In genomic region chr2:165144315-165144714, GRCh38 we compare ENCODE assay signal across 14 cellular contexts. TPM values are rescaled to one million over a fixed set of nuclear protein-coding genes. Genes with fewer than 3 reads are reported as not detected.
DNase-seq lines count a peak whose midpoint lies in the region; ATAC-seq and TF ChIP-seq lines count a peak whose summit lies in the region.
"Had no signal": no experiment of that assay in that cellular context is flagged by ENCODE, and none has a peak within 500 bp of the region (broad histone marks: within the 10 kb centered on the region; RNA-seq: fewer than 3 reads in every experiment).

No MANE protein-coding gene starts in this region.

- H3K27ac ChIP-seq in BLaER1, result no peak overlapping the region

- H3K36me3 ChIP-seq in BLaER1, result no peaks in the 10 kb centered on the region
- no peaks in the 10 kb centered on the region for H3K36me3 ChIP-seq in Loucy (ENCODE audit: insufficient read depth, low read length)

- H3K9me3 Mint-ChIP-seq in activated T-helper 1 cell treated with anti-CD3 and anti-CD28 coated beads, Interleukin-12 subunit alpha, Interleukin-12 subunit beta, Interleukin-2, Interleukin-4 antibody, amounts not matched to agents 30 ng/mL and 10 ng/mL and 1 ng/mL, durations not matched to agents 14 hours and 24 hours and 36 hours, result no peaks in the 10 kb centered on the region
- H3K9me3 Mint-ChIP-seq: activated T-cell treated with anti-CD3 and anti-CD28 coated beads, Interleukin-2, amount 50 U/mL, for 72 hours; natural killer cell had no signal

- TF ChIP-seq CTCF in Loucy (conservative IDR thresholded peaks at IDR 0.05; ENCODE audit: low read length), result no peak

- no peak for DNase-seq in activated T-helper 1 cell treated with anti-CD3 and anti-CD28 coated beads, Interleukin-12 subunit alpha, Interleukin-12 subunit beta, Interleukin-2, Interleukin-4 antibody, amounts not matched to agents 30 ng/mL and 10 ng/mL and 1 ng/mL, durations not matched to agents 14 hours and 24 hours and 36 hours (ENCODE audit: low spot score)
- DNase-seq in middle frontal gyrus (ENCODE audit: extremely low spot score, low spot score), result no peak
- DNase-seq in activated effector memory CD4-positive, alpha-beta T cell treated with anti-CD3 and anti-CD28 coated beads, Interleukin-2, amount 50 U/mL, for 16 hours, result no peak
- DNase-seq: activated T-cell treated with anti-CD3 and anti-CD28 coated beads, Interleukin-2, amount 50 U/mL, for 72 hours; natural killer cell; NCI-H2107 had no signal

- H3K4me3 ChIP-seq in BLaER1, result no peak overlapping the region
- H3K4me3 ChIP-seq in Loucy (ENCODE audit: low read length, poor library complexity, severe bottlenecking), result peak overlapping the region; percentile 64

- H2AFZ ChIP-seq in Loucy (ENCODE audit: low read length), result peak overlapping the region; percentile 49; the same call in 1 of the 2 replicates

- H3K79me2 ChIP-seq in Loucy (ENCODE audit: insufficient read depth, low read length), result 0 out of 2 replicates have a peak, but pooled peaks cover 6% of the 10 kb centered on the region

- H3K9me2 ChIP-seq in Loucy (replicated peaks; ENCODE audit: low read depth, low read length), result no peaks in the 10 kb centered on the region

- intact Hi-C loops in activated T-helper 1 cell treated with anti-CD3 and anti-CD28 coated beads, Interleukin-12 subunit alpha, Interleukin-12 subunit beta, Interleukin-2, Interleukin-4 antibody, amounts not matched to agents 30 ng/mL and 10 ng/mL and 1 ng/mL, durations not matched to agents 14 hours and 24 hours and 36 hours (cut with micrococcal nuclease), result no loop called here

- no peaks in the 10 kb centered on the region for H3K27me3 ChIP-seq in BLaER1
- no peaks in the 10 kb centered on the region for H3K27me3 ChIP-seq in Loucy (ENCODE audit: insufficient read depth, low read length, poor library complexity, severe bottlenecking)

- H3F3A ChIP-seq in Loucy (ENCODE audit: low read depth), result peaks cover 9% of the 10 kb centered on the region

- no peak overlapping the region for H3K9ac ChIP-seq in BLaER1
- peak overlapping the region; percentile 39 for H3K9ac ChIP-seq in Loucy (ENCODE audit: low read depth, low read length, poor library complexity, severe bottlenecking)

- ATAC-seq in GM19328 (IDR thresholded peaks at IDR 0.05; ENCODE audit: unreplicated experiment) (peak; percentile 75), HG02870 (IDR thresholded peaks at IDR 0.05; ENCODE audit: unreplicated experiment) (peak; percentile 65), HG03196 (IDR thresholded peaks at IDR 0.05; ENCODE audit: unreplicated experiment) (no peak)
- ATAC-seq: activated T-cell treated with anti-CD3 and anti-CD28 coated beads, Interleukin-2, amount 50 U/mL, for 72 hours; esophagus mucosa; natural killer cell; Right ventricle myocardium inferior had no signal

- H3K36me3 Mint-ChIP-seq in activated T-helper 1 cell treated with anti-CD3 and anti-CD28 coated beads, Interleukin-12 subunit alpha, Interleukin-12 subunit beta, Interleukin-2, Interleukin-4 antibody, amounts not matched to agents 30 ng/mL and 10 ng/mL and 1 ng/mL, durations not matched to agents 14 hours and 24 hours and 36 hours (ENCODE audit: low read depth), result no peaks in the 10 kb centered on the region
- H3K36me3 Mint-ChIP-seq: natural killer cell had no signal

- no peak overlapping the region for H3K4me3 Mint-ChIP-seq in activated T-helper 1 cell treated with anti-CD3 and anti-CD28 coated beads, Interleukin-12 subunit alpha, Interleukin-12 subunit beta, Interleukin-2, Interleukin-4 antibody, amounts not matched to agents 30 ng/mL and 10 ng/mL and 1 ng/mL, durations not matched to agents 14 hours and 24 hours and 36 hours
- H3K4me3 Mint-ChIP-seq: activated T-cell treated with anti-CD3 and anti-CD28 coated beads, Interleukin-2, amount 50 U/mL, for 72 hours; natural killer cell had no signal

- H3K9me3 ChIP-seq in BLaER1, result no peaks in the 10 kb centered on the region
- H3K9me3 ChIP-seq in Loucy (ENCODE audit: insufficient read depth, low read depth, low read length), result no peaks in the 10 kb centered on the region

- H3K27me3 Mint-ChIP-seq in activated T-helper 1 cell treated with anti-CD3 and anti-CD28 coated beads, Interleukin-12 subunit alpha, Interleukin-12 subunit beta, Interleukin-2, Interleukin-4 antibody, amounts not matched to agents 30 ng/mL and 10 ng/mL and 1 ng/mL, durations not matched to agents 14 hours and 24 hours and 36 hours (ENCODE audit: insufficient read depth), result peaks cover 4% of the 10 kb centered on the region

- H3K4me2 ChIP-seq in BLaER1 (peak overlapping the region; percentile 71), Loucy (ENCODE audit: low read depth, low read length, poor library complexity, severe bottlenecking) (peak overlapping the region; percentile 67)

- H3K27ac Mint-ChIP-seq in activated T-helper 1 cell treated with anti-CD3 and anti-CD28 coated beads, Interleukin-12 subunit alpha, Interleukin-12 subunit beta, Interleukin-2, Interleukin-4 antibody, amounts not matched to agents 30 ng/mL and 10 ng/mL and 1 ng/mL, durations not matched to agents 14 hours and 24 hours and 36 hours, result no peak overlapping the region
- H3K27ac Mint-ChIP-seq: activated T-cell treated with anti-CD3 and anti-CD28 coated beads, Interleukin-2, amount 50 U/mL, for 72 hours; natural killer cell had no signal

- H3K4me1 Mint-ChIP-seq in activated T-helper 1 cell treated with anti-CD3 and anti-CD28 coated beads, Interleukin-12 subunit alpha, Interleukin-12 subunit beta, Interleukin-2, Interleukin-4 antibody, amounts not matched to agents 30 ng/mL and 10 ng/mL and 1 ng/mL, durations not matched to agents 14 hours and 24 hours and 36 hours (ENCODE audit: low read depth), result no peaks in the 10 kb centered on the region
- H3K4me1 Mint-ChIP-seq: natural killer cell had no signal

- H3K4me1 ChIP-seq in BLaER1 (peaks cover 53% of the 10 kb centered on the region), Loucy (ENCODE audit: insufficient read depth, low read length, poor library complexity, severe bottlenecking) (peaks cover 46% of the 10 kb centered on the region)

- no peaks in the 10 kb centered on the region for H4K20me1 ChIP-seq in BLaER1
- no peaks in the 10 kb centered on the region for H4K20me1 ChIP-seq in Loucy (ENCODE audit: insufficient read depth, low read length, poor library complexity, severe bottlenecking)

RNA-seq across cellular contexts. Expression of gene SCN3A, which starts 59.5 kb away (rescaled TPM):
- total RNA-seq in activated T-helper 1 cell treated with anti-CD3 and anti-CD28 coated beads, Interleukin-12 subunit alpha, Interleukin-12 subunit beta, Interleukin-2, Interleukin-4 antibody, amounts not matched to agents 30 ng/mL and 10 ng/mL and 1 ng/mL, durations not matched to agents 14 hours and 24 hours and 36 hours, result not detected in 2 replicates
- total RNA-seq: bronchial epithelial cell had no signal
